ENCODE assay signal across 24 cellular contexts in genomic region chr10:116197961-116198360, GRCh38.
DNase-seq lines count a peak whose midpoint lies in the region; ATAC-seq and TF ChIP-seq lines count a peak whose summit lies in the region.
"Had no signal": no experiment of that assay in that cellular context is flagged by ENCODE, and none has a peak within 500 bp of the region (broad histone marks: within the 10 kb centered on the region; RNA-seq: fewer than 3 reads in every experiment).

No MANE protein-coding gene starts in this region.

- peak; percentile 95 for DNase-seq in Jurkat, Clone E6-1 (ENCODE audit: low read depth, low spot score)
- DNase-seq in WERI-Rb-1, result peak; percentile 22
- peak; percentile 89 for DNase-seq in left kidney (ENCODE audit: low read depth, low spot score)
- DNase-seq in trophoblast cell, result no peak
- DNase-seq in esophagus muscularis mucosa (ENCODE audit: extremely low spot score), result no peak
- no peak for DNase-seq in D341Med (ENCODE audit: low spot score)
- no peak for DNase-seq in NCI-H510A treated with DMSO at 0.1 percent for 48 hours (lab: John Stamatoyannopoulos, UW)
- DNase-seq in natural killer cell, result no peak
- DNase-seq: 8988T; ACHN; AML-193; BE2C; C1 segment of cervical spinal cord; Caco-2; CD4-positive, alpha-beta memory T cell; DMS 273 treated with DMSO at 0.1 percent for 48 hours; DMS79; EL; GDM1; GM23248; H7; HCEC 1CT had no signal

- no peak overlapping the region for H2BK5ac ChIP-seq in trophoblast cell (ENCODE audit: low read depth, low read length, poor library complexity)

- H2AFZ ChIP-seq in trophoblast cell (ENCODE audit: insufficient read depth, low read length, poor library complexity), result no peak overlapping the region
- H2AFZ ChIP-seq: GM23248 had no signal

- no peak overlapping the region for H4K8ac ChIP-seq in trophoblast cell (ENCODE audit: low read depth, low read length)

- H4K91ac ChIP-seq in trophoblast cell (ENCODE audit: low read depth, low read length), result no peak overlapping the region

- H3K4me1 Mint-ChIP-seq in natural killer cell, result no peaks in the 10 kb centered on the region
- H3K4me1 Mint-ChIP-seq: CD4-positive, alpha-beta memory T cell had no signal

- no peak overlapping the region for H3K4me3 Mint-ChIP-seq in natural killer cell
- H3K4me3 Mint-ChIP-seq: CD4-positive, alpha-beta memory T cell had no signal

- H4K12ac ChIP-seq in trophoblast cell (ENCODE audit: low read depth, low read length), result no peak overlapping the region

- no peak for TF ChIP-seq CTCF in WERI-Rb-1 (IDR thresholded peaks at IDR 0.05; ENCODE audit: low read depth, low read length)
- no peak for TF ChIP-seq CTCF in esophagus muscularis mucosa (IDR thresholded peaks at IDR 0.05)
- no peak for TF ChIP-seq CTCF in natural killer cell (IDR thresholded peaks at IDR 0.05)

- H3K18ac ChIP-seq in trophoblast cell (ENCODE audit: low read length), result no peak overlapping the region

- no peak overlapping the region for H3K4ac ChIP-seq in trophoblast cell (ENCODE audit: low read depth, low read length)

- H3K27ac ChIP-seq in WERI-Rb-1, result peak overlapping the region; percentile 40; the same call in 1 of the 2 replicates
- no peak overlapping the region for H3K27ac ChIP-seq in trophoblast cell (ENCODE audit: low read depth, low read length)
- no peak overlapping the region for H3K27ac ChIP-seq in esophagus muscularis mucosa (replicated peaks in 1 of 4)
- H3K27ac ChIP-seq: A549, GM23248 had no signal

- H2BK12ac ChIP-seq in trophoblast cell (ENCODE audit: low read length), result no peak overlapping the region

- no peak overlapping the region for H3K14ac ChIP-seq in trophoblast cell (ENCODE audit: low read length)

- peak overlapping the region; percentile 39 for H3K9ac ChIP-seq in trophoblast cell (ENCODE audit: low read length)
- H3K9ac ChIP-seq: GM23248 had no signal

- ATAC-seq in natural killer cell, result no peak
- ATAC-seq: A549, GM12878 had no signal

- H3K23ac ChIP-seq in trophoblast cell (ENCODE audit: low read length), result no peak overlapping the region

- H3K4me1 ChIP-seq in trophoblast cell (ENCODE audit: control insufficient read depth in 1 of 2, insufficient read depth in 2 of 2, low read length in 2 of 2) (no peaks in the 10 kb centered on the region), esophagus muscularis mucosa (no peaks in the 10 kb centered on the region)
- H3K4me1 ChIP-seq: A549, BE2C, Caco-2 had no signal

- H3K79me1 ChIP-seq in trophoblast cell (ENCODE audit: low read length), result no peaks in the 10 kb centered on the region

- no peaks in the 10 kb centered on the region for H3K36me3 Mint-ChIP-seq in natural killer cell
- H3K36me3 Mint-ChIP-seq: CD4-positive, alpha-beta memory T cell had no signal

- TF ChIP-seq EP300 in esophagus muscularis mucosa (IDR thresholded peaks at IDR 0.05), result no peak

- H3K9me3 Mint-ChIP-seq in natural killer cell, result peaks cover 0 to 5% of the 10 kb centered on the region in 2 donors

- H3K9me3 ChIP-seq in WERI-Rb-1 (ENCODE audit: severe bottlenecking), result peaks cover 11% of the 10 kb centered on the region
- peaks cover 3% of the 10 kb centered on the region for H3K9me3 ChIP-seq in trophoblast cell (ENCODE audit: insufficient read depth, low read depth, low read length)
- peaks cover 0 to 12% (median 10%) of the 10 kb centered on the region in 4 donors for H3K9me3 ChIP-seq in esophagus muscularis mucosa
- H3K9me3 ChIP-seq: BE2C, Caco-2 had no signal

- no peak overlapping the region for H3K27ac Mint-ChIP-seq in natural killer cell
- H3K27ac Mint-ChIP-seq: CD4-positive, alpha-beta memory T cell had no signal

- H3K4me2 ChIP-seq in trophoblast cell (ENCODE audit: low read length), result no peak overlapping the region
- H3K4me2 ChIP-seq: A549 had no signal

- peak overlapping the region; percentile 4 for H3K4me3 ChIP-seq in Jurkat, Clone E6-1 (ENCODE audit: low read length)
- H3K4me3 ChIP-seq in WERI-Rb-1 (ENCODE audit: low read depth, low read length) (peak overlapping the region; percentile 28), trophoblast cell (ENCODE audit: low read depth, low read length) (no peak overlapping the region), esophagus muscularis mucosa (no peak overlapping the region)
- H3K4me3 ChIP-seq: A549, GM12878, GM23248 had no signal

- TF ChIP-seq POLR2A in esophagus muscularis mucosa (IDR thresholded peaks at IDR 0.05; ENCODE audit: low read depth), result no peak

- H3K36me3 ChIP-seq in WERI-Rb-1 (no peaks in the 10 kb centered on the region), trophoblast cell (ENCODE audit: control insufficient read depth in 1 of 2, insufficient read depth in 2 of 2, low read length in 2 of 2) (no peaks in the 10 kb centered on the region), esophagus muscularis mucosa (no peaks in the 10 kb centered on the region)
- H3K36me3 ChIP-seq: BE2C had no signal

- intact Hi-C loops in esophagus muscularis mucosa (cut with DNase I) (no loop called here), natural killer cell (cut with micrococcal nuclease) (no loop called here)

- H3K27me3 ChIP-seq in WERI-Rb-1 (ENCODE audit: insufficient read depth, low read depth, severe bottlenecking) (no peaks in the 10 kb centered on the region), trophoblast cell (ENCODE audit: insufficient read depth, low read length) (no peaks in the 10 kb centered on the region), esophagus muscularis mucosa (peaks cover 0 to 7% (median 0%) of the 10 kb centered on the region in 4 donors)
- H3K27me3 ChIP-seq: BE2C had no signal

- H2BK120ac ChIP-seq in trophoblast cell (ENCODE audit: insufficient read depth, low read length, poor library complexity), result no peak overlapping the region

- H3K79me2 ChIP-seq in trophoblast cell (ENCODE audit: control insufficient read depth, insufficient read depth, low read length, poor library complexity), result no peaks in the 10 kb centered on the region

- H2AK5ac ChIP-seq in trophoblast cell (ENCODE audit: low read length), result no peak overlapping the region

- WGBS in trophoblast cell (ENCODE audit: extremely low coverage, insufficient coverage, insufficient read length), result no CpG with 5 or more reads among the region's 6 CpGs
- WGBS in esophagus muscularis mucosa, result 81% methylated on average over 5 of the region's 6 CpGs

- peaks cover 0 to 6% of the 10 kb centered on the region in 2 donors for H3K27me3 Mint-ChIP-seq in natural killer cell (ENCODE audit: low read depth in 2 of 2)

Comparison
In these comparisons a context has a peak if more than half of its experiments do, and no peak if none do; other contexts are left out.
1. DNase-seq: peak in Jurkat, Clone E6-1 (single experiment), WERI-Rb-1 (single experiment) and left kidney (single experiment); none in trophoblast cell (0 of 2), esophagus muscularis mucosa (single experiment), D341Med (single experiment), NCI-H510A treated with DMSO at 0.1 percent for 48 hours (single experiment) and natural killer cell (single experiment).
2. H3K4me3 ChIP-seq: peak in Jurkat, Clone E6-1 (single experiment) and WERI-Rb-1 (single experiment); none in trophoblast cell (single experiment) and esophagus muscularis mucosa (0 of 4).